ENCODE assay signal across 8 cellular contexts in genomic region chr3:16338124-16338523, GRCh38.
DNase-seq lines count a peak whose midpoint lies in the region; ATAC-seq and TF ChIP-seq lines count a peak whose summit lies in the region.

No MANE protein-coding gene starts in this region.

- no peak overlapping the region for H3K27ac ChIP-seq in WERI-Rb-1

- peak; percentile 17 for DNase-seq in effector CD4-positive, alpha-beta T cell
- peak; percentile 11 for DNase-seq in stimulated activated naive CD4-positive, alpha-beta T cell treated with Interleukin-2 at 50 U/mL for 16 hours (lab: John Stamatoyannopoulos, UW)
- DNase-seq in WERI-Rb-1 (no peak), DMS 273 treated with DMSO at 0.1 percent for 48 hours (lab: John Stamatoyannopoulos, UW) (no peak), G401 (ENCODE audit: low spot score) (no peak)

- in situ Hi-C loops in G401 (cut with HindIII; ENCODE audit: low sequenced_read_pairs): no loop called here

- ATAC-seq in GM18499 (IDR thresholded peaks at IDR 0.05; ENCODE audit: insufficient read depth, unreplicated experiment) (peak; percentile 64), HG02938 (IDR thresholded peaks at IDR 0.05; ENCODE audit: unreplicated experiment) (peak; percentile 74)

- no peaks in the 10 kb centered on the region for H3K9me3 Mint-ChIP-seq in T-helper 1 cell treated with Interleukin-12 subunit alpha and Interleukin-12 subunit beta and Interleukin-4 antibody, amounts not matched to agents 30 μg/mL and 1 μg/mL, for 36 hours

- TF ChIP-seq CTCF in WERI-Rb-1 (IDR thresholded peaks at IDR 0.05; ENCODE audit: low read depth, low read length): no peak

- H3K27me3 ChIP-seq in WERI-Rb-1 (ENCODE audit: insufficient read depth, low read depth, severe bottlenecking): no peaks in the 10 kb centered on the region

- peaks cover 12% of the 10 kb centered on the region for H3K9me3 ChIP-seq in WERI-Rb-1 (ENCODE audit: severe bottlenecking)

- no peaks in the 10 kb centered on the region for H3K27me3 Mint-ChIP-seq in T-helper 1 cell treated with Interleukin-12 subunit alpha and Interleukin-12 subunit beta and Interleukin-4 antibody, amounts not matched to agents 30 μg/mL and 1 μg/mL, for 36 hours (ENCODE audit: low read depth)

- H3K27ac Mint-ChIP-seq in T-helper 1 cell treated with Interleukin-12 subunit alpha and Interleukin-12 subunit beta and Interleukin-4 antibody, amounts not matched to agents 30 μg/mL and 1 μg/mL, for 36 hours: peak overlapping the region; percentile 88

- H3K4me3 ChIP-seq in WERI-Rb-1 (ENCODE audit: low read depth, low read length): no peak overlapping the region

- H3K4me1 Mint-ChIP-seq in T-helper 1 cell treated with Interleukin-12 subunit alpha and Interleukin-12 subunit beta and Interleukin-4 antibody, amounts not matched to agents 30 μg/mL and 1 μg/mL, for 36 hours (ENCODE audit: low read depth): peaks cover 46% of the 10 kb centered on the region

- peak overlapping the region; percentile 69 for H3K4me3 Mint-ChIP-seq in T-helper 1 cell treated with Interleukin-12 subunit alpha and Interleukin-12 subunit beta and Interleukin-4 antibody, amounts not matched to agents 30 μg/mL and 1 μg/mL, for 36 hours

- no peaks in the 10 kb centered on the region; the same call in 1 of the 2 replicates for H3K36me3 ChIP-seq in WERI-Rb-1

- H3K36me3 Mint-ChIP-seq in T-helper 1 cell treated with Interleukin-12 subunit alpha and Interleukin-12 subunit beta and Interleukin-4 antibody, amounts not matched to agents 30 μg/mL and 1 μg/mL, for 36 hours (ENCODE audit: low read depth): peaks cover 60% of the 10 kb centered on the region

Comparison
In these comparisons a context has a peak if more than half of its experiments do, and no peak if none do; other contexts are left out.
1. DNase-seq: peak in effector CD4-positive, alpha-beta T cell (single experiment) and stimulated activated naive CD4-positive, alpha-beta T cell treated with Interleukin-2 at 50 U/mL for 16 hours (single experiment); none in WERI-Rb-1 (single experiment), DMS 273 treated with DMSO at 0.1 percent for 48 hours (single experiment) and G401 (single experiment).